Comparison of ENCODE assay signal across 2 cellular contexts in the genomic region with DNA sequence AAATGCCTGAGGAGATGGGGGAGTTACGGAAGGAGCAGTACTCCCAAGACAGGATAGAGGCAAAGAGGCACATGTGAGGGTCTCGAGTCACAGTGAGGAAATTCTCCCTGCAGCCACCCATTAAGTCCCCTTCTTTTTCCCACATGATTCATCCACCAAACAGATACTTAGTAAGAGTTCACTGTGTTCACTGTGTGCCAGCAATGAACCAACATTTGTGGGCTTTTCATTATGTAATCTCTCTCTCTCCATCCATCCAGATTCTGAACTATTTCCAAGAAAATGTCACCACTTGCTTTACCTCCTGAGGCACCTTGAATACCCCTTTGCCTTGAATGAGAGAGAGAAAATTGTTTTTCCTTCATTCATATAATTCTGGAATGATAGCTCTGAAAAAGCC.
TF ChIP-seq lines count a peak whose summit lies in the region.

No MANE protein-coding gene starts in this region.

TF ChIP-seq in A549, 52 proteins besides CTCF, POLR2A, EP300 and RAD21:
- TF ChIP-seq CEBPB (IDR thresholded peaks at IDR 0.05) (peak in 1 of 2 experiments; percentile 13; a peak in 1 of 4 replicates), FOSL2 (IDR thresholded peaks at IDR 0.05) (no peak), FOSL2 (CRISPR knock-in tag; IDR thresholded peaks at IDR 0.05) (0 out of 2 replicates have a peak, but pooled peaks have one; percentile 19), FOSB (CRISPR knock-in tag; IDR thresholded peaks at IDR 0.05) (no peak)

TF ChIP-seq in IMR-90, 13 proteins besides CTCF, POLR2A, EP300 and RAD21:
- TF ChIP-seq BHLHE40 (IDR thresholded peaks at IDR 0.05; ENCODE audit: low read depth, low read length) (no peak), ELK1 (IDR thresholded peaks at IDR 0.05; ENCODE audit: borderline replicate concordance, low read depth, low read length) (no peak), MAZ (IDR thresholded peaks at IDR 0.05; ENCODE audit: borderline replicate concordance, low read depth, low read length) (no peak), RFX5 (IDR thresholded peaks at IDR 0.05; ENCODE audit: low read depth, low read length) (no peak), FOS (IDR thresholded peaks at IDR 0.05; ENCODE audit: low read depth, low read length) (no peak), SMC3 (IDR thresholded peaks at IDR 0.05; ENCODE audit: low read depth, low read length) (no peak), CEBPB (IDR thresholded peaks at IDR 0.05; ENCODE audit: low read depth, low read length) (no peak), RCOR1 (IDR thresholded peaks at IDR 0.05; ENCODE audit: insufficient replicate concordance, low read length) (no peak), USF2 (IDR thresholded peaks at IDR 0.05; ENCODE audit: low read depth, low read length) (no peak), CHD1 (IDR thresholded peaks at IDR 0.05; ENCODE audit: low read depth, low read length) (no peak), NFE2L2 (IDR thresholded peaks at IDR 0.05; ENCODE audit: low read depth, low read length) (no peak), MXI1 (IDR thresholded peaks at IDR 0.05; ENCODE audit: borderline replicate concordance, low read depth, low read length) (no peak), MAFK (IDR thresholded peaks at IDR 0.05; ENCODE audit: low read depth, low read length) (no peak)
